In the genomic region with DNA sequence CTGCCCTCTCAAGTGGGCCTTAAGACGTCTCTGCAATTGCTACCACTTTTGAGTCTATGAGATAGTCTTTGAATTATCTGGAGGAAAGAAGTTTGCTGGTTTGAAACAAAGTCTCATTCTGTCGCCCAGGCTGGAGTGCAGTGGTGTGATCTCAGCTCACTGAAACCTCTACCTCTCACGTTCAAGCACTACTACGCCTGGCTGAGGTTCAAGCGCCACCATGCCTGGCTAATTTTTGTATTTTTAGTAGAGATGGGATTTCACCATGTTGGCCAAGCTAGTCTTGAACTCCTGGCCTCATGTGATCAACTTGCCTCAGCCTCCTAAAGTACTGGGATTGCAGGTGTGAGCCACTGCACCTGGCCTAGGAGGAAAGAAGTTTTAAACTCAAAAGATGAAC, we compare ENCODE assay signal across 13 cellular contexts. TPM values are rescaled to one million over a fixed set of nuclear protein-coding genes. Genes with fewer than 3 reads are reported as not detected.
"Had no signal": no experiment of that assay in that cellular context is flagged by ENCODE, and none has a peak within 500 bp of the region (broad histone marks: within the 10 kb centered on the region; RNA-seq: fewer than 3 reads in every experiment).

No MANE protein-coding gene starts in this region.

RNA-seq across cellular contexts. Expression of a gene that starts 25.5 kb away (rescaled TPM):
- total RNA-seq: activated CD4-positive, alpha-beta memory T cell treated with anti-CD3 and anti-CD28 coated beads, Interleukin-2, amount 10 ng/mL, durations not matched to agents 7 days and 5 days; activated CD4-positive, alpha-beta T cell treated with anti-CD3 and anti-CD28 coated beads for 36 hours; activated CD4-positive, alpha-beta T cell treated with anti-CD3 and anti-CD28 coated beads, Interleukin-2, amount 10 ng/mL, durations not matched to agents 7 days and 5 days; activated CD8-positive, alpha-beta memory T cell treated with anti-CD3 and anti-CD28 coated beads, Interleukin-2, amount 10 ng/mL, durations not matched to agents 7 days and 5 days; activated CD8-positive, alpha-beta T cell treated with anti-CD3 and anti-CD28 coated beads, Interleukin-2, amount 10 ng/mL, durations not matched to agents 7 days and 5 days; activated naive CD8-positive, alpha-beta T cell treated with anti-CD3 and anti-CD28 coated beads, Interleukin-2, amount 10 ng/mL, durations not matched to agents 7 days and 5 days; activated T-helper 2 cell treated with anti-CD3 and anti-CD28 coated beads, Interferon-gamma antibody, Interleukin-2, Interleukin-4, amounts not matched to agents 10 μg/mL and 5 μg/mL and 100 μg/mL, durations not matched to agents 14 hours and 24 hours and 36 hours; ascending aorta; bronchial epithelial cell; cardiac muscle cell; T-helper 1 cell treated with Interleukin-12 subunit alpha and Interleukin-12 subunit beta and Interleukin-4 antibody, amounts not matched to agents 30 ng/mL and 1 ng/mL, for 36 hours; T-helper 2 cell treated with Interferon-gamma antibody and Interleukin-4, amounts not matched to agents 100 ng/mL and 5 ng/mL, for 36 hours; WTC11 had no signal
- polyA plus RNA-seq: cardiac muscle cell had no signal
